In the genomic region with DNA sequence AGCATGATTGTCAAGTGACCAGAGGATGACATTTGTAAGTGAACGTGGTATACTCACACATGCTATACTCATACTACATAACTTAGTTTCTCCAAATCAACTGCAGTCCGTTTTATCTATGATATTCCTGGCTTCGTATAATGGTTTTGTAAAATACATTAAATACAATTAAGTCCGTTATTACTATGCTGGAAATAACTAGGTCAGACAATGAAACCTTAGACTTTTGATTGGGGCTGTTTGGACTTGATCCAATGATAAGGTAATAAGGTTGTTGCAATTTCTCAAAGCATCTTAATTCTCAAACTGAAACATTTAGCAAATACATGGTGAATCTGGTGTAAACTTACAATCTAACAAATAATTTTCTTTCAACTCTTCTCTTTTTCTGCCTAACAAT, we compare ENCODE assay signal across 6 cellular contexts.
"Had no signal": no experiment of that assay in that cellular context is flagged by ENCODE, and none has a peak within 500 bp of the region (broad histone marks: within the 10 kb centered on the region; RNA-seq: fewer than 3 reads in every experiment).

No MANE protein-coding gene starts in this region.

- H2AFZ ChIP-seq: GM23338 had no signal

- DNase-seq: H9, HCEC 1CT, IMR-90, KG1 had no signal

- H3K4me3 ChIP-seq: GM23338, K562 had no signal

- H3K4me2 ChIP-seq: GM23338 had no signal
